Comparison of ENCODE assay signal across 1 cellular context in genomic region chr6:37057128-37057471, GRCh38.
TF ChIP-seq lines count a peak whose summit lies in the region.

No MANE protein-coding gene starts in this region.

TF ChIP-seq in IMR-90, 13 proteins besides CTCF, POLR2A, EP300 and RAD21:
- TF ChIP-seq, protein P1, sequence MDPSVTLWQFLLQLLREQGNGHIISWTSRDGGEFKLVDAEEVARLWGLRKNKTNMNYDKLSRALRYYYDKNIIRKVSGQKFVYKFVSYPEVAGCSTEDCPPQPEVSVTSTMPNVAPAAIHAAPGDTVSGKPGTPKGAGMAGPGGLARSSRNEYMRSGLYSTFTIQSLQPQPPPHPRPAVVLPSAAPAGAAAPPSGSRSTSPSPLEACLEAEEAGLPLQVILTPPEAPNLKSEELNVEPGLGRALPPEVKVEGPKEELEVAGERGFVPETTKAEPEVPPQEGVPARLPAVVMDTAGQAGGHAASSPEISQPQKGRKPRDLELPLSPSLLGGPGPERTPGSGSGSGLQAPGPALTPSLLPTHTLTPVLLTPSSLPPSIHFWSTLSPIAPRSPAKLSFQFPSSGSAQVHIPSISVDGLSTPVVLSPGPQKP (IDR thresholded peaks at IDR 0.05; ENCODE audit: borderline replicate concordance, low read depth, low read length) = no peak
- TF ChIP-seq NFE2L2 (IDR thresholded peaks at IDR 0.05; ENCODE audit: low read depth, low read length) (no peak), FOS (IDR thresholded peaks at IDR 0.05; ENCODE audit: low read depth, low read length) (no peak), SMC3 (IDR thresholded peaks at IDR 0.05; ENCODE audit: low read depth, low read length) (no peak), RFX5 (IDR thresholded peaks at IDR 0.05; ENCODE audit: low read depth, low read length) (no peak), CHD1 (IDR thresholded peaks at IDR 0.05; ENCODE audit: low read depth, low read length) (no peak), MXI1 (IDR thresholded peaks at IDR 0.05; ENCODE audit: borderline replicate concordance, low read depth, low read length) (no peak), MAFK (IDR thresholded peaks at IDR 0.05; ENCODE audit: low read depth, low read length) (no peak), BHLHE40 (IDR thresholded peaks at IDR 0.05; ENCODE audit: low read depth, low read length) (no peak), MAZ (IDR thresholded peaks at IDR 0.05; ENCODE audit: borderline replicate concordance, low read depth, low read length) (no peak), CEBPB (IDR thresholded peaks at IDR 0.05; ENCODE audit: low read depth, low read length) (no peak), RCOR1 (IDR thresholded peaks at IDR 0.05; ENCODE audit: insufficient replicate concordance, low read length) (no peak)
- TF ChIP-seq, protein P2, sequence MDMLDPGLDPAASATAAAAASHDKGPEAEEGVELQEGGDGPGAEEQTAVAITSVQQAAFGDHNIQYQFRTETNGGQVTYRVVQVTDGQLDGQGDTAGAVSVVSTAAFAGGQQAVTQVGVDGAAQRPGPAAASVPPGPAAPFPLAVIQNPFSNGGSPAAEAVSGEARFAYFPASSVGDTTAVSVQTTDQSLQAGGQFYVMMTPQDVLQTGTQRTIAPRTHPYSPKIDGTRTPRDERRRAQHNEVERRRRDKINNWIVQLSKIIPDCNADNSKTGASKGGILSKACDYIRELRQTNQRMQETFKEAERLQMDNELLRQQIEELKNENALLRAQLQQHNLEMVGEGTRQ (IDR thresholded peaks at IDR 0.05; ENCODE audit: low read depth, low read length) = no peak
